Comparison of ENCODE assay signal across 9 cellular contexts in the genomic region with DNA sequence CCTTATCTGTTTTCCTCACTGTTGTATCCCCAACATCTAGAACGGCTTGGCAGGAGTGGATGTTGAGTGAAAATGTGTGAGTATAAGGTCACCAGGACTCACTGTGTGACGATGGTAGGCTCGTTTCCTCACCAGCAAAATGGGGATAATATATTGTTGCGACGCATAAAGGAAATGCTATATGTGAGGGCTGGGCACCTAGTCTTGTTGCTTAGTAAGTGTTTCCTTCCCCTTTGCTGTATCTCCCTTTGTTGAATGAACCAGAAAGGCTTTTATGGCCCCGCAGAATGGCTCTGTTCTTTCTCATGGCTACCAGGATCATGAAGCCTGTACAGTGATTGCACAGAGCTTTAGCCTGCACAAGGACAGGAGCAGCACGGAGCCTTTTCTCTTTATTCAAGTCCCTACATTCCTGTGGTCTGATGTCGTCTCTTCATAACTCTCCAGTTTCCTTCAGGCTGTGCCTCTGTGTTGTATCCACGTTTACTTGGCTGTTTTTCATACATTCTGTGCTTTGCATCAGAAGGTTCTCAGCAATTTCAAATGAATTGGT. TPM values are rescaled to one million over a fixed set of nuclear protein-coding genes. Genes with fewer than 3 reads are reported as not detected.
DNase-seq lines count a peak whose midpoint lies in the region; ATAC-seq and TF ChIP-seq lines count a peak whose summit lies in the region.
"Had no signal": no experiment of that assay in that cellular context is flagged by ENCODE, and none has a peak within 500 bp of the region (broad histone marks: within the 10 kb centered on the region; RNA-seq: fewer than 3 reads in every experiment).

No MANE protein-coding gene starts in this region.

- no peaks in the 10 kb centered on the region for H3K9me3 ChIP-seq in skeletal muscle satellite cell (replicated peaks; ENCODE audit: low read length)

- no peaks in the 10 kb centered on the region for H3K27me3 Mint-ChIP-seq in activated T-helper 1 cell treated with anti-CD3 and anti-CD28 coated beads, Interleukin-12 subunit alpha, Interleukin-12 subunit beta, Interleukin-2, Interleukin-4 antibody, amounts not matched to agents 30 ng/mL and 10 ng/mL and 1 ng/mL, durations not matched to agents 14 hours and 24 hours and 36 hours (ENCODE audit: insufficient read depth)

- H3K4me1 Mint-ChIP-seq in activated T-helper 1 cell treated with anti-CD3 and anti-CD28 coated beads, Interleukin-12 subunit alpha, Interleukin-12 subunit beta, Interleukin-2, Interleukin-4 antibody, amounts not matched to agents 30 ng/mL and 10 ng/mL and 1 ng/mL, durations not matched to agents 14 hours and 24 hours and 36 hours (ENCODE audit: low read depth) = peaks cover 48% of the 10 kb centered on the region

- peak overlapping the region; percentile 19 for H3K4me3 Mint-ChIP-seq in activated T-helper 1 cell treated with anti-CD3 and anti-CD28 coated beads, Interleukin-12 subunit alpha, Interleukin-12 subunit beta, Interleukin-2, Interleukin-4 antibody, amounts not matched to agents 30 ng/mL and 10 ng/mL and 1 ng/mL, durations not matched to agents 14 hours and 24 hours and 36 hours

- no peak for DNase-seq in activated CD4-positive, CD25-positive, alpha-beta regulatory T cell (lab: John Stamatoyannopoulos, UW)
- DNase-seq in activated T-helper 1 cell treated with anti-CD3 and anti-CD28 coated beads, Interleukin-12 subunit alpha, Interleukin-12 subunit beta, Interleukin-2, Interleukin-4 antibody, amounts not matched to agents 30 ng/mL and 10 ng/mL and 1 ng/mL, durations not matched to agents 14 hours and 24 hours and 36 hours (ENCODE audit: low spot score) = no peak
- DNase-seq in left cardiac atrium = no peak
- no peak for DNase-seq in GM20000 (ENCODE audit: low spot score)
- no peak for DNase-seq in NCI-H2081 (lab: John Stamatoyannopoulos, UW)
- DNase-seq: DND-41 had no signal

- peak overlapping the region; percentile 56 for H3K27ac Mint-ChIP-seq in activated T-helper 1 cell treated with anti-CD3 and anti-CD28 coated beads, Interleukin-12 subunit alpha, Interleukin-12 subunit beta, Interleukin-2, Interleukin-4 antibody, amounts not matched to agents 30 ng/mL and 10 ng/mL and 1 ng/mL, durations not matched to agents 14 hours and 24 hours and 36 hours

- peak; percentile 27 to 31 for ATAC-seq in activated CD4-positive, CD25-positive, alpha-beta regulatory T cell treated with anti-CD3 and anti-CD28 coated beads, Interleukin-2, amount 50 U/mL, for 24 hours
- ATAC-seq in left cardiac atrium = peak; percentile 24 to 60
- no peak for ATAC-seq in HG03342 (IDR thresholded peaks at IDR 0.05; ENCODE audit: unreplicated experiment)

- H3K4me2 ChIP-seq in skeletal muscle satellite cell (ENCODE audit: low read length) = peak overlapping the region; percentile 56

- no peaks in the 10 kb centered on the region for H3K27me3 ChIP-seq in skeletal muscle satellite cell (ENCODE audit: control insufficient read depth, insufficient read depth, low read length)

- H3K36me3 ChIP-seq in skeletal muscle satellite cell (ENCODE audit: insufficient read depth, low read length) = no peaks in the 10 kb centered on the region

- intact Hi-C loops in activated T-helper 1 cell treated with anti-CD3 and anti-CD28 coated beads, Interleukin-12 subunit alpha, Interleukin-12 subunit beta, Interleukin-2, Interleukin-4 antibody, amounts not matched to agents 30 ng/mL and 10 ng/mL and 1 ng/mL, durations not matched to agents 14 hours and 24 hours and 36 hours (cut with micrococcal nuclease) = no loop called here
- intact Hi-C loops in left cardiac atrium (cut with DNase I) = no loop called here

- TF ChIP-seq CTCF in GM20000 (IDR thresholded peaks at IDR 0.05; ENCODE audit: extremely low read depth, missing control alignments) = no peak

- H3K4me3 ChIP-seq in skeletal muscle satellite cell (ENCODE audit: low read length) = peak overlapping the region; percentile 32

- peaks cover 36% of the 10 kb centered on the region for H3K4me1 ChIP-seq in skeletal muscle satellite cell (ENCODE audit: control insufficient read depth, insufficient read depth, low read length)

- peak overlapping the region; percentile 17 for H3K9ac ChIP-seq in skeletal muscle satellite cell (ENCODE audit: low read depth, low read length)

- H3K9me3 Mint-ChIP-seq in activated T-helper 1 cell treated with anti-CD3 and anti-CD28 coated beads, Interleukin-12 subunit alpha, Interleukin-12 subunit beta, Interleukin-2, Interleukin-4 antibody, amounts not matched to agents 30 ng/mL and 10 ng/mL and 1 ng/mL, durations not matched to agents 14 hours and 24 hours and 36 hours = no peaks in the 10 kb centered on the region

- H3K36me3 Mint-ChIP-seq in activated T-helper 1 cell treated with anti-CD3 and anti-CD28 coated beads, Interleukin-12 subunit alpha, Interleukin-12 subunit beta, Interleukin-2, Interleukin-4 antibody, amounts not matched to agents 30 ng/mL and 10 ng/mL and 1 ng/mL, durations not matched to agents 14 hours and 24 hours and 36 hours (ENCODE audit: low read depth) = peaks cover 8% of the 10 kb centered on the region

RNA-seq across cellular contexts. Expression of a gene that starts 5.4 kb away (rescaled TPM):
- total RNA-seq in activated T-helper 1 cell treated with anti-CD3 and anti-CD28 coated beads, Interleukin-12 subunit alpha, Interleukin-12 subunit beta, Interleukin-2, Interleukin-4 antibody, amounts not matched to agents 30 ng/mL and 10 ng/mL and 1 ng/mL, durations not matched to agents 14 hours and 24 hours and 36 hours = 26.2 and 30.9 TPM in 2 replicates
- 10 to 100 TPM; 30.6 to 39.8 TPM for total RNA-seq in left cardiac atrium
- 20.5 and 21.2 TPM in 2 replicates for total RNA-seq in skeletal muscle satellite cell (2012; rRNA removed)
